Comparison of ENCODE assay signal across 10 cellular contexts in the genomic region with DNA sequence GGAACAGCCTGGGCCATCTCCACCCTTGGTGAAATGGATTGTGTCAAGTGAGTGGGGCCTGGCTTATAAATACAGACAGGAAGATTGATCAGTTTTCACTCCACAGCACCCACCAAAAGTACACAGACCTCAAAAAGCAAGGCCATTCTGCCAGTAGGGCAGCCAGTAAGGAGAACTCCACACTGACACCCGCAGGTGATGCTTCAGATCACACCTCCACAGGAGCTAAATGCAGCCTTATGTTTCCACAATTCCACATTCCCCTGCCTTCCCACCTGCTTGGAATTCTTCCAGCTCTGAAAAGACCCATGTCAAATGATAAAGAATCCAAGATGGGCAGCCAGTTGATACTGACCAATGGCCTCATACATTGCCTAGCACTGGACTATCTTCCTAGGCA.
A peak's percentile ranks its signal among the peaks of the same experiment; 100 is the strongest.
DNase-seq lines count a peak whose midpoint lies in the region; ATAC-seq, FAIRE-seq and TF ChIP-seq lines count a peak whose summit lies in the region.
"Had no signal": no experiment of that assay in that cellular context is flagged by ENCODE, and none has a peak within 500 bp of the region (broad histone marks: within the 10 kb centered on the region; RNA-seq: fewer than 3 reads in every experiment).

No MANE protein-coding gene starts in this region.

- H3K27ac ChIP-seq in H1 (ENCODE audit: low read depth, low read length): no peak overlapping the region
- H3K27ac ChIP-seq: parathyroid adenoma had no signal

- no peak overlapping the region for H2BK5ac ChIP-seq in H1 (ENCODE audit: low read depth, low read length)

- DNase-seq in stimulated activated CD4-positive, alpha-beta T cell treated with anti-CD3 and anti-CD28 coated beads, Interleukin-15, amount 100 ng/mL, for 24 hours: peak; percentile 23
- DNase-seq in stimulated activated CD4-positive, alpha-beta T cell treated with anti-CD3 and anti-CD28 coated beads, Interleukin-4, amount 100 ng/mL, for 4 hours: no peak
- DNase-seq in NB4 (ENCODE audit: low read depth) (peak; percentile 61), H1 (ENCODE audit: low read depth in 1 of 2, low spot score in 2 of 2) (peak in 1 of 2 experiments; percentile 71), type B pancreatic cell (ENCODE audit: extremely low spot score, unreplicated experiment) (no peak), ureter (ENCODE audit: low spot score) (no peak)
- no peak for DNase-seq in activated effector memory CD4-positive, alpha-beta T cell treated with Interleukin-2 at 50 U/mL for 16 hours
- DNase-seq: NCI-H446 treated with DMSO at 0.1 percent for 48 hours had no signal

- CTCF ChIA-PET in H1 (lab: Charles Lee; ENCODE audit: partially characterized antibody): interaction anchor here (0.6 to 25.5 kb wide), 59 partner anchors 9 to 615 kb away, joined by 3 to 376 read pairs (median 4); no protein-coding TSS in a partner anchor

- no peaks in the 10 kb centered on the region for H3K9me3 ChIP-seq in H1 (ENCODE audit: insufficient read depth in 2 of 2, low read depth in 1 of 2, low read length in 1 of 2)

- H4K8ac ChIP-seq in H1 (ENCODE audit: extremely low read depth, insufficient read depth, low read length): no peak overlapping the region

- H3K4me1 Mint-ChIP-seq in type B pancreatic cell (ENCODE audit: unreplicated experiment): peaks cover 57% of the 10 kb centered on the region

- no peak overlapping the region for H4K91ac ChIP-seq in H1 (replicated peaks; ENCODE audit: insufficient read length, low read length)

- peak; percentile 65 for FAIRE-seq in H1 (lab: Jason Lieb, UNC)

- H3K4me2 ChIP-seq in H1 (ENCODE audit: insufficient read depth in 1 of 2, low read depth in 2 of 2, low read length in 2 of 2): no peak overlapping the region

- H3K14ac ChIP-seq in H1 (ENCODE audit: insufficient read length): no peak overlapping the region

- no peak overlapping the region for H3K56ac ChIP-seq in H1 (replicated peaks; ENCODE audit: insufficient read length, low read depth, low read length)

- TF ChIP-seq POLR2A in NB4 (IDR thresholded peaks at IDR 0.05; ENCODE audit: extremely low read depth, insufficient read length): no peak
- TF ChIP-seq POLR2A in H1 (IDR thresholded peaks at IDR 0.05; ENCODE audit: control extremely low read depth in 1 of 2, low read depth in 2 of 2, low read length in 2 of 2): no peak

- H3K36me3 ChIP-seq in H1 (ENCODE audit: control insufficient read depth in 2 of 4, insufficient read depth in 4 of 4, low read length in 3 of 4): no peaks in the 10 kb centered on the region

- TF ChIP-seq CTCF in NB4 (IDR thresholded peaks at IDR 0.05; ENCODE audit: low read depth, low read length) (peak; percentile 64), H1 (IDR thresholded peaks at IDR 0.05; ENCODE audit: control extremely low read depth in 1 of 3, insufficient read depth in 1 of 3, low read depth in 1 of 3, low read length in 3 of 3) (peak; percentile 70 to 82 (median 81)), type B pancreatic cell (conservative IDR thresholded peaks at IDR 0.05) (peak; percentile 59)

- POLR2A ChIA-PET in H1 (lab: Charles Lee; ENCODE audit: partially characterized antibody): interaction anchor here (1.2 to 1.7 kb wide), 2 partner anchors 18 to 197 kb away, joined by 3 to 5 read pairs; no protein-coding TSS in a partner anchor

- ATAC-seq in HG02981 (IDR thresholded peaks at IDR 0.05; ENCODE audit: unreplicated experiment): no peak

- no peak overlapping the region for H3K4me3 ChIP-seq in NB4 (ENCODE audit: low read depth, low read length)
- no peak overlapping the region for H3K4me3 ChIP-seq in H1 (ENCODE audit: extremely low read depth in 1 of 4, insufficient read depth in 2 of 4, low read depth in 3 of 4, low read length in 4 of 4)

- no peak overlapping the region for H3K27ac Mint-ChIP-seq in type B pancreatic cell

- no peak overlapping the region for H2AK5ac ChIP-seq in H1 (ENCODE audit: low read depth, low read length)

- no peak overlapping the region for H3K4me3 Mint-ChIP-seq in type B pancreatic cell

- no peaks in the 10 kb centered on the region for H3K27me3 Mint-ChIP-seq in type B pancreatic cell

- H3K23me2 ChIP-seq in H1 (ENCODE audit: low read depth, low read length): no peaks in the 10 kb centered on the region

- H2BK12ac ChIP-seq in H1 (ENCODE audit: low read depth, low read length): no peak overlapping the region

- H2BK120ac ChIP-seq in H1 (replicated peaks; ENCODE audit: low read depth, low read length): no peak overlapping the region

- H3K23ac ChIP-seq in H1 (ENCODE audit: insufficient read length): no peak overlapping the region

- H3K4ac ChIP-seq in H1 (replicated peaks; ENCODE audit: insufficient read length, low read depth, low read length): no peak overlapping the region

- H2AFZ ChIP-seq in H1 (ENCODE audit: low read length): no peak overlapping the region
- H2AFZ ChIP-seq: parathyroid adenoma had no signal

- no peak overlapping the region for H2BK20ac ChIP-seq in H1 (ENCODE audit: low read length)

- H3K36me3 Mint-ChIP-seq in type B pancreatic cell: peaks cover 18% of the 10 kb centered on the region

- TF ChIP-seq RAD21 in H1 (IDR thresholded peaks at IDR 0.05 in 1 of 2, conservative IDR thresholded peaks at IDR 0.05 in 1 of 2; ENCODE audit: low read depth in 2 of 2, low read length in 2 of 2): peak; percentile 67 to 71

- H4K20me1 ChIP-seq in H1 (replicated peaks in 1 of 2; ENCODE audit: control insufficient read depth in 1 of 2, insufficient read depth in 2 of 2, low read length in 2 of 2): no peaks in the 10 kb centered on the region

- no peak overlapping the region for H4K5ac ChIP-seq in H1 (ENCODE audit: insufficient read length, low read depth, low read length)

- H3K9me3 Mint-ChIP-seq in type B pancreatic cell: no peaks in the 10 kb centered on the region

- H2BK15ac ChIP-seq in H1 (ENCODE audit: low read length): no peak overlapping the region

- no peaks in the 10 kb centered on the region for H3K79me2 ChIP-seq in H1 (ENCODE audit: control insufficient read depth in 1 of 2, insufficient read depth in 2 of 2, low read length in 2 of 2)

- peaks cover 0 to 2% (median 0%) of the 10 kb centered on the region in 4 experiments; a peak in 1 of 7 replicates for H3K4me1 ChIP-seq in H1 (replicated peaks in 1 of 4; ENCODE audit: control insufficient read depth in 3 of 4, insufficient read depth in 4 of 4, low read length in 3 of 4)

- no peak overlapping the region for H3K9ac ChIP-seq in H1 (replicated peaks in 1 of 4; ENCODE audit: extremely low read depth in 1 of 4, low read depth in 3 of 4, low read length in 3 of 4)
- H3K9ac ChIP-seq: parathyroid adenoma had no signal

- TF ChIP-seq EP300 in H1 (IDR thresholded peaks at IDR 0.05; ENCODE audit: borderline replicate concordance in 1 of 2, low read depth in 2 of 2, low read length in 2 of 2): no peak

- WGBS in H1 (ENCODE audit: extremely low coverage in 1 of 2, insufficient coverage in 1 of 2, insufficient read length in 1 of 2, insufficient replicate concordance in 2 of 2, low coverage in 1 of 2, low lambda C conversion rate in 2 of 2, missing lambda C conversion rate in 1 of 2), 2 experiments: 50% methylated on average over 1 of the region's 1 CpG; no CpG with 5 or more reads in 1 of the 2 experiments

- H3K79me1 ChIP-seq in H1 (ENCODE audit: low read depth, low read length): no peaks in the 10 kb centered on the region

- no peak overlapping the region for H3K18ac ChIP-seq in H1 (ENCODE audit: extremely low read depth, low read length)

- H3K27me3 ChIP-seq in H1 (replicated peaks in 1 of 4; ENCODE audit: control insufficient read depth in 3 of 4, extremely low read depth in 1 of 4, insufficient read depth in 3 of 4, low read length in 3 of 4): no peaks in the 10 kb centered on the region; a peak in 2 of 7 replicates

TF ChIP-seq in H1, 55 proteins besides CTCF, POLR2A, EP300 and RAD21:
- TF ChIP-seq TEAD4 (IDR thresholded peaks at IDR 0.05; ENCODE audit: low read depth, low read length) (peak; percentile 68), TAF1 (IDR thresholded peaks at IDR 0.05; ENCODE audit: low read depth, low read length) (no peak)

Comparison
In these comparisons a context has a peak if more than half of its experiments do, and no peak if none do; other contexts are left out.
1. DNase-seq: peak in stimulated activated CD4-positive, alpha-beta T cell treated with anti-CD3 and anti-CD28 coated beads, Interleukin-15, amount 100 ng/mL, for 24 hours (single experiment) and NB4 (single experiment); none in stimulated activated CD4-positive, alpha-beta T cell treated with anti-CD3 and anti-CD28 coated beads, Interleukin-4, amount 100 ng/mL, for 4 hours (0 of 2), type B pancreatic cell (single experiment), activated effector memory CD4-positive, alpha-beta T cell treated with Interleukin-2 at 50 U/mL for 16 hours (single experiment) and ureter (single experiment).
2. Peak in every context shown above with its lines, with median percentiles within 50 percentile points of each other: CTCF ChIP-seq.